Comparison of ENCODE assay signal across 15 cellular contexts in the genomic region with DNA sequence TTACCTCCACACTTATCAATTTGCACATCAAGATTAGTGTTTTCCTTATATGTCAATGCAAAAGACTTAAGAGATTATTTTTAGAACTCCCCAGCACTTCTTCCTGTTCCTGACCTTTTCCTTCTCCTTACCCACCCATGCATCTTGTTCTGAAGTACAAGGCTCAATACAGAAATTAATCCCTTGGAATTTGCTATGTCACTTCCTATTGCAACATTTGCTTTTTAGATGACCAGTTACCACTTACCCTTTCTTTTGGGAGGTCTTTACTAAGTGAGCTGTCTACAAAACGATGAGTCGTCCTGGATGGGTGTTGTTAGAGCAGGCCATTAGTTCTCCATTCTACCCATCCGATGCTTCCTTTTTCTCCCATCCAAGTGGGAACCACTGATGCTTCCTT.
DNase-seq lines count a peak whose midpoint lies in the region; ATAC-seq and TF ChIP-seq lines count a peak whose summit lies in the region.
"Had no signal": no experiment of that assay in that cellular context is flagged by ENCODE, and none has a peak within 500 bp of the region (broad histone marks: within the 10 kb centered on the region; RNA-seq: fewer than 3 reads in every experiment).

No MANE protein-coding gene starts in this region.

- H3K27ac ChIP-seq in left lung (no peak overlapping the region), H9 (ENCODE audit: insufficient read length, low read depth, low read length) (no peak overlapping the region)

- in situ Hi-C loops in KBM-7 (cut with MboI; ENCODE audit: low pct_unique_long_range_greater_than_20kb, low sequenced_read_pairs) = no loop called here

- no peak overlapping the region for H2BK20ac ChIP-seq in H9 (ENCODE audit: low read depth, low read length, poor library complexity, severe bottlenecking)

- H3K4me3 Mint-ChIP-seq in H9 = no peak overlapping the region
- H3K4me3 Mint-ChIP-seq: activated naive CD8-positive, alpha-beta T cell; nephron; stimulated activated naive B cell treated with anti-CD40 and anti-IgM and Interleukin-4, amounts not matched to agents 10 μg/mL and 1 μg/mL and 100 μg/mL, for 72 hours had no signal

- peaks cover 25 to 29% of the 10 kb centered on the region in 2 experiments for H3K4me1 Mint-ChIP-seq in H9
- H3K4me1 Mint-ChIP-seq: stimulated activated naive B cell treated with anti-CD40 and anti-IgM and Interleukin-4, amounts not matched to agents 10 μg/mL and 1 μg/mL and 100 μg/mL, for 72 hours had no signal

- no peak overlapping the region for H4K5ac ChIP-seq in H9 (ENCODE audit: insufficient read length, low read depth, low read length)

- no peak overlapping the region for H3K4ac ChIP-seq in H9 (ENCODE audit: low read depth, low read length)

- no peaks in the 10 kb centered on the region for H3K23me2 ChIP-seq in H9 (ENCODE audit: insufficient read length, low read depth, low read length, poor library complexity, severe bottlenecking)

- no peak overlapping the region for H3K14ac ChIP-seq in H9 (ENCODE audit: insufficient read depth, low read length)

- no peak overlapping the region for H4K8ac ChIP-seq in H9 (replicated peaks; ENCODE audit: insufficient read length, low read depth, low read length)

- H2BK12ac ChIP-seq in H9 (ENCODE audit: insufficient read length, low read depth, low read length) = no peak overlapping the region

- no peak overlapping the region for H3K4me3 ChIP-seq in left lung

- H3K56ac ChIP-seq in H9 (ENCODE audit: insufficient read length, low read depth, low read length) = no peak overlapping the region

- H2BK15ac ChIP-seq in H9 (ENCODE audit: low read depth, low read length) = no peak overlapping the region

- WGBS in H9 (ENCODE audit: extremely low coverage, insufficient read length, low lambda C conversion rate) = no CpG with 5 or more reads among the region's 3 CpGs

- H3K36me3 Mint-ChIP-seq in H9 (ENCODE audit: insufficient read depth in 1 of 3, low read depth in 3 of 3) = no peaks in the 10 kb centered on the region
- H3K36me3 Mint-ChIP-seq: activated naive CD8-positive, alpha-beta T cell; stimulated activated naive B cell treated with anti-CD40 and anti-IgM and Interleukin-4, amounts not matched to agents 10 μg/mL and 1 μg/mL and 100 μg/mL, for 72 hours had no signal

- no peaks in the 10 kb centered on the region for H3K79me2 ChIP-seq in H9 (ENCODE audit: insufficient read depth, low read length)

- no peak overlapping the region for H3K18ac ChIP-seq in H9 (ENCODE audit: insufficient read length, low read depth, low read length)

- intact Hi-C loops in left lung (cut with DNase I) = no loop called here

- H3K27me3 ChIP-seq in left lung (no peaks in the 10 kb centered on the region), H9 (ENCODE audit: insufficient read depth, low read length) (no peaks in the 10 kb centered on the region)

- no peak overlapping the region for H3K4me2 ChIP-seq in H9 (ENCODE audit: insufficient read depth, insufficient read length, low read length)

- no peaks in the 10 kb centered on the region for H3K9me3 ChIP-seq in left lung
- H3K9me3 ChIP-seq in H9 (ENCODE audit: control insufficient read depth, low read depth, low read length) = no peaks in the 10 kb centered on the region

- no peaks in the 10 kb centered on the region for H3K27me3 Mint-ChIP-seq in H9 (ENCODE audit: low read depth)
- H3K27me3 Mint-ChIP-seq: activated naive CD8-positive, alpha-beta T cell; stimulated activated naive B cell treated with anti-CD40 and anti-IgM and Interleukin-4, amounts not matched to agents 10 μg/mL and 1 μg/mL and 100 μg/mL, for 72 hours had no signal

- H4K91ac ChIP-seq in H9 (ENCODE audit: insufficient read length, low read depth, low read length) = no peak overlapping the region

- H2BK120ac ChIP-seq in H9 (ENCODE audit: low read depth, low read length, poor library complexity, severe bottlenecking) = no peak overlapping the region

- no peaks in the 10 kb centered on the region for H3K36me3 ChIP-seq in left lung

- H3K79me1 ChIP-seq in H9 (ENCODE audit: insufficient read depth, low read depth, low read length, poor library complexity, severe bottlenecking) = no peaks in the 10 kb centered on the region

- peak; percentile 73 for DNase-seq in AG20443 (ENCODE audit: low spot score)
- DNase-seq in KBM-7 = peak; percentile 66
- DNase-seq in amniotic stem cell (lab: John Stamatoyannopoulos, UW) = peak; percentile 70
- no peak for DNase-seq in left lung
- no peak for DNase-seq in H9
- DNase-seq: activated CD4-positive, alpha-beta T cell treated with anti-CD3 and anti-CD28 coated beads, Interleukin-2, amount 50 U/mL, for 1 hour; COR-L47; effector memory CD4-positive, alpha-beta T cell; SHP77 treated with DMSO at 0.1 percent for 48 hours; stimulated activated naive B cell treated with anti-CD40 and anti-IgM and Interleukin-4, amounts not matched to agents 10 μg/mL and 1 μg/mL and 100 μg/mL, for 72 hours had no signal

- no peak overlapping the region for H2BK5ac ChIP-seq in H9 (ENCODE audit: insufficient read length, low read length)

- no peaks in the 10 kb centered on the region for H3K9me3 Mint-ChIP-seq in H9

- ATAC-seq in left lung = peak; percentile 16
- ATAC-seq in HG03139 (IDR thresholded peaks at IDR 0.05; ENCODE audit: unreplicated experiment) = no peak
- ATAC-seq in HG02798 (IDR thresholded peaks at IDR 0.05; ENCODE audit: poor library complexity, unreplicated experiment) = no peak
- ATAC-seq in HG02970 (IDR thresholded peaks at IDR 0.05; ENCODE audit: low FRiP score, unreplicated experiment) = no peak
- ATAC-seq: stimulated activated naive B cell treated with anti-CD40 and anti-IgM and Interleukin-4, amounts not matched to agents 10 μg/mL and 1 μg/mL and 100 μg/mL, for 72 hours had no signal

- no peaks in the 10 kb centered on the region for H4K20me1 ChIP-seq in H9 (ENCODE audit: control insufficient read depth, insufficient read depth, insufficient read length)

- TF ChIP-seq CTCF in left lung (IDR thresholded peaks at IDR 0.05) (no peak), H9 (conservative IDR thresholded peaks at IDR 0.05) (no peak)

- no peak overlapping the region for H2AK5ac ChIP-seq in H9 (ENCODE audit: insufficient read length, low read length)

- peak overlapping the region in 1 of 3 experiments; percentile 10; a peak in 1 of 7 replicates for H3K27ac Mint-ChIP-seq in H9
- H3K27ac Mint-ChIP-seq: activated naive CD8-positive, alpha-beta T cell; nephron; stimulated activated naive B cell treated with anti-CD40 and anti-IgM and Interleukin-4, amounts not matched to agents 10 μg/mL and 1 μg/mL and 100 μg/mL, for 72 hours had no signal

- H3K9ac ChIP-seq in H9 (ENCODE audit: extremely low read depth, insufficient read length, low read length) = no peak overlapping the region

- H3K4me1 ChIP-seq in left lung (no peaks in the 10 kb centered on the region), H9 (ENCODE audit: insufficient read depth, low read length) (peaks cover 3% of the 10 kb centered on the region; the same call in 1 of the 2 replicates)

- no peak overlapping the region for H3K23ac ChIP-seq in H9 (ENCODE audit: insufficient read length, low read depth, low read length)

- H2AFZ ChIP-seq in H9 (ENCODE audit: low read length) = no peak overlapping the region

- no peak overlapping the region for H3T11ph ChIP-seq in H9 (ENCODE audit: low read length)

Comparison
In these comparisons a context has a peak if more than half of its experiments do, and no peak if none do; other contexts are left out.
1. DNase-seq: peak in AG20443 (single experiment), KBM-7 (single experiment) and amniotic stem cell (single experiment); none in left lung (0 of 2) and H9 (single experiment).